ENCODE assay signal across 8 cellular contexts in genomic region chr6:43772571-43773049, GRCh38. TPM values are rescaled to one million over a fixed set of nuclear protein-coding genes. Genes with fewer than 3 reads are reported as not detected.
A peak's percentile ranks its signal among the peaks of the same experiment; 100 is the strongest.
DNase-seq lines count a peak whose midpoint lies in the region; ATAC-seq and TF ChIP-seq lines count a peak whose summit lies in the region.

No MANE protein-coding gene starts in this region.

- peaks cover 9% of the 10 kb centered on the region for H3K36me3 ChIP-seq in fibroblast of lung (ENCODE audit: control insufficient read depth, insufficient read depth, low read length)
- no peaks in the 10 kb centered on the region for H3K36me3 ChIP-seq in neuron (ENCODE audit: insufficient read depth, low read length)

- DNase-seq in NCI-H748 (lab: John Stamatoyannopoulos, UW; ENCODE audit: unreplicated experiment) (peak; percentile 36), NCI-H748 treated with DMSO at 0.1 percent for 48 hours (lab: John Stamatoyannopoulos, UW) (no peak), fibroblast of lung (ENCODE audit: low read depth in 2 of 2) (peak; percentile 22 to 46), NCI-H1048 (lab: John Stamatoyannopoulos, UW) (no peak), NCI-H1105 (lab: John Stamatoyannopoulos, UW) (no peak)

- no peak overlapping the region for H2AFZ ChIP-seq in fibroblast of lung (ENCODE audit: low read length)
- peak overlapping the region; percentile 66 for H2AFZ ChIP-seq in neuron (ENCODE audit: low read depth, low read length)

- H4K20me1 ChIP-seq in fibroblast of lung (ENCODE audit: control insufficient read depth, extremely low read depth, insufficient read depth, low read length) = no peaks in the 10 kb centered on the region

- H3K27me3 ChIP-seq in fibroblast of lung (ENCODE audit: control insufficient read depth, insufficient read depth, low read length) (no peaks in the 10 kb centered on the region), neuron (ENCODE audit: insufficient read depth, low read length) (no peaks in the 10 kb centered on the region)

- H3K4me1 ChIP-seq in fibroblast of lung (ENCODE audit: control insufficient read depth, extremely low read depth, insufficient read depth, low read length) = peaks cover 34% of the 10 kb centered on the region
- H3K4me1 ChIP-seq in neuron (ENCODE audit: insufficient read depth, low read length) = peaks cover 14% of the 10 kb centered on the region

- ATAC-seq in GM19324 (IDR thresholded peaks at IDR 0.05; ENCODE audit: low FRiP score, unreplicated experiment) = no peak

- H3K4me3 ChIP-seq in fibroblast of lung (replicated peaks in 1 of 4; ENCODE audit: control extremely low read depth in 1 of 4, insufficient read depth in 1 of 4, low read depth in 3 of 4, low read length in 4 of 4) (peak overlapping the region; percentile 85 to 91 (median 88)), neuron (ENCODE audit: low read length) (peak overlapping the region; percentile 65)

- H3K9me3 ChIP-seq in fibroblast of lung (ENCODE audit: control insufficient read depth, insufficient read depth, low read depth, low read length) = no peaks in the 10 kb centered on the region
- H3K9me3 ChIP-seq in neuron (ENCODE audit: low read length) = no peaks in the 10 kb centered on the region

- H3K27me3 Mint-ChIP-seq in T-helper 1 cell treated with Interleukin-12 subunit alpha and Interleukin-12 subunit beta and Interleukin-4 antibody, amounts not matched to agents 30 μg/mL and 1 μg/mL, for 36 hours (ENCODE audit: low read depth) = no peaks in the 10 kb centered on the region

- peaks cover 4% of the 10 kb centered on the region for H3K36me3 Mint-ChIP-seq in T-helper 1 cell treated with Interleukin-12 subunit alpha and Interleukin-12 subunit beta and Interleukin-4 antibody, amounts not matched to agents 30 μg/mL and 1 μg/mL, for 36 hours (ENCODE audit: low read depth)

- no peak for TF ChIP-seq CTCF in fibroblast of lung (conservative IDR thresholded peaks at IDR 0.05 in 1 of 2, IDR thresholded peaks at IDR 0.05 in 1 of 2; ENCODE audit: low read depth in 1 of 2, low read length in 2 of 2)

- peak overlapping the region; percentile 94 for H3K9ac ChIP-seq in fibroblast of lung (ENCODE audit: insufficient read depth, low read length)

- H3K9me3 Mint-ChIP-seq in T-helper 1 cell treated with Interleukin-12 subunit alpha and Interleukin-12 subunit beta and Interleukin-4 antibody, amounts not matched to agents 30 μg/mL and 1 μg/mL, for 36 hours = no peaks in the 10 kb centered on the region

- peaks cover 74% of the 10 kb centered on the region for H3K79me2 ChIP-seq in fibroblast of lung (ENCODE audit: control insufficient read depth, insufficient read depth, low read length)

- H3K4me3 Mint-ChIP-seq in T-helper 1 cell treated with Interleukin-12 subunit alpha and Interleukin-12 subunit beta and Interleukin-4 antibody, amounts not matched to agents 30 μg/mL and 1 μg/mL, for 36 hours = peak overlapping the region; percentile 91

- H3K27ac ChIP-seq in fibroblast of lung (ENCODE audit: insufficient read depth, low read length) = peak overlapping the region; percentile 90

- peaks cover 48% of the 10 kb centered on the region for H3K4me1 Mint-ChIP-seq in T-helper 1 cell treated with Interleukin-12 subunit alpha and Interleukin-12 subunit beta and Interleukin-4 antibody, amounts not matched to agents 30 μg/mL and 1 μg/mL, for 36 hours (ENCODE audit: low read depth)

- H3K27ac Mint-ChIP-seq in T-helper 1 cell treated with Interleukin-12 subunit alpha and Interleukin-12 subunit beta and Interleukin-4 antibody, amounts not matched to agents 30 μg/mL and 1 μg/mL, for 36 hours = peak overlapping the region; percentile 95

- H3K4me2 ChIP-seq in fibroblast of lung (ENCODE audit: extremely low read depth, insufficient read depth, low read length) = peak overlapping the region; percentile 99

RNA-seq across cellular contexts. Expression of gene VEGFA, which starts 2.6 kb away (rescaled TPM):
- 150 and 208 TPM in 2 replicates for total RNA-seq in fibroblast of lung
- 68.0 and 111 TPM in 2 replicates for polyA plus RNA-seq in fibroblast of lung
- polyA plus RNA-seq in fibroblast of lung (2012) = 51.7 and 88.6 TPM in 2 replicates
- polyA minus RNA-seq in fibroblast of lung (ENCODE audit: low replicate concordance) = 529 and 674 TPM in 2 replicates

Comparison
In these comparisons a context has a peak if more than half of its experiments do, and no peak if none do; other contexts are left out.
1. DNase-seq: peak in NCI-H748 (single experiment) and fibroblast of lung (2 of 2); none in NCI-H748 treated with DMSO at 0.1 percent for 48 hours (single experiment), NCI-H1048 (single experiment) and NCI-H1105 (single experiment).